Comparison of ENCODE assay signal across 23 cellular contexts in the genomic region with DNA sequence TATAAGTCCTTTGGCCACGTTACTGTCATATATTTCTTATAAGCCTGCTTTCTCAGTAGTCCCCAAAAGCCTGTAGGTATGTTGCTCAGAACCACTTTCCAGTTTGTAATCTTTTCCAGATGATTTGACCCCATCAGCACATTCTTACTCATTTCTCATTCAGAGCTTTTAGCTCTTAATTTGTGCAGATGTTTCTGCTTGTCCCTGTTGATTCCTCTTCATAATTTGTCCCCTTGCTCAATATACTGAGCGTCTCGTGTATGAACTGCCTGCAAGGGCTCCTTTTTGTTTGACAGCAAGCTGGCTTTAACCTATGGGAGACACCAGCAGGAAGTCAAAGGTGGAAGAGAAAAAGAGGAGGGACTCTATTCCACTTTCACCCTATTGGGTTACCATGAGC.
"Had no signal": no experiment of that assay in that cellular context is flagged by ENCODE, and none has a peak within 500 bp of the region (broad histone marks: within the 10 kb centered on the region; RNA-seq: fewer than 3 reads in every experiment).

No MANE protein-coding gene starts in this region.

- H3K9me3 Mint-ChIP-seq: activated naive CD4-positive, alpha-beta T cell treated with anti-CD3 and anti-CD28 coated beads for 36 hours; activated T-cell treated with anti-CD3 and anti-CD28 coated beads, Interleukin-2, amount 50 U/mL, for 4 hours; nephron progenitor cell; stimulated activated naive CD8-positive, alpha-beta T cell treated with anti-CD3 and anti-CD28 coated beads, Interleukin-15, amount 100 ng/mL, for 72 hours had no signal

- H3K36me3 ChIP-seq: brain microvascular endothelial cell, colonic mucosa, gastroesophageal sphincter, heart left ventricle, suprapubic skin, transverse colon had no signal

- DNase-seq: activated CD4-positive, alpha-beta T cell treated with anti-CD3 and anti-CD28 coated beads, Interleukin-2, amount 10 ng/mL, durations not matched to agents 7 days and 5 days; activated CD8-positive, alpha-beta memory T cell treated with anti-CD3 and anti-CD28 coated beads, Interleukin-2, amount 50 U/mL, for 4 hours; activated naive CD4-positive, alpha-beta T cell treated with anti-CD3 and anti-CD28 coated beads for 36 hours; activated T-cell treated with anti-CD3 and anti-CD28 coated beads, Interleukin-2, amount 50 U/mL, for 4 hours; anterior cingulate cortex; brain microvascular endothelial cell; central memory CD4-positive, alpha-beta T cell; colonic mucosa; endodermal cell; heart left ventricle; kidney glomerular epithelial cell; left ventricle myocardium superior; nephron progenitor cell; psoas muscle; right cardiac atrium; stimulated activated CD4-positive, alpha-beta T cell treated with anti-CD3 and anti-CD28 coated beads, Interleukin-15, amount 100 ng/mL, for 24 hours; stimulated activated CD4-positive, alpha-beta T cell treated with anti-CD3 and anti-CD28 coated beads, Interleukin-4, amount 100 ng/mL, for 1 hour; stimulated activated naive CD8-positive, alpha-beta T cell treated with anti-CD3 and anti-CD28 coated beads, Interleukin-15, amount 100 ng/mL, for 72 hours; transverse colon had no signal

- H3K4me1 Mint-ChIP-seq: endodermal cell had no signal

- H3K4me3 ChIP-seq: colonic mucosa, gastroesophageal sphincter, heart left ventricle, psoas muscle, skin epidermis, suprapubic skin, transverse colon had no signal

- H3K4me1 ChIP-seq: colonic mucosa, transverse colon had no signal

- H3K27ac Mint-ChIP-seq: activated CD4-positive, alpha-beta T cell treated with anti-CD3 and anti-CD28 coated beads, Interleukin-2, amount 10 ng/mL, durations not matched to agents 7 days and 5 days; activated naive CD4-positive, alpha-beta T cell treated with anti-CD3 and anti-CD28 coated beads for 36 hours; endodermal cell; nephron progenitor cell; stimulated activated naive CD8-positive, alpha-beta T cell treated with anti-CD3 and anti-CD28 coated beads, Interleukin-15, amount 100 ng/mL, for 72 hours had no signal

- H3K27ac ChIP-seq: brain microvascular endothelial cell, colonic mucosa, epithelial cell of prostate, gastroesophageal sphincter, heart left ventricle, psoas muscle, skin epidermis, suprapubic skin, transverse colon had no signal

- H3K9me3 ChIP-seq: colonic mucosa, gastroesophageal sphincter, heart left ventricle, psoas muscle, suprapubic skin, transverse colon had no signal

- H3K27me3 ChIP-seq: brain microvascular endothelial cell, colonic mucosa, gastroesophageal sphincter, heart left ventricle, suprapubic skin, transverse colon had no signal

- H3K4me3 Mint-ChIP-seq: activated CD4-positive, alpha-beta T cell treated with anti-CD3 and anti-CD28 coated beads, Interleukin-2, amount 10 ng/mL, durations not matched to agents 7 days and 5 days; activated naive CD4-positive, alpha-beta T cell treated with anti-CD3 and anti-CD28 coated beads for 36 hours; activated T-cell treated with anti-CD3 and anti-CD28 coated beads, Interleukin-2, amount 50 U/mL, for 4 hours; endodermal cell; nephron progenitor cell; stimulated activated naive CD8-positive, alpha-beta T cell treated with anti-CD3 and anti-CD28 coated beads, Interleukin-15, amount 100 ng/mL, for 72 hours had no signal
